Comparison of ENCODE assay signal across 27 cellular contexts in genomic region chr19:39356073-39356472, GRCh38. TPM values are rescaled to one million over a fixed set of nuclear protein-coding genes. Genes with fewer than 3 reads are reported as not detected.
"Had no signal": no experiment of that assay in that cellular context is flagged by ENCODE, and none has a peak within 500 bp of the region (broad histone marks: within the 10 kb centered on the region; RNA-seq: fewer than 3 reads in every experiment).

No MANE protein-coding gene starts in this region.

- H3K4me2 ChIP-seq: smooth muscle cell had no signal

- H3K4me3 ChIP-seq: breast epithelium, left ventricle myocardium inferior, lung, smooth muscle cell, thyroid gland, upper lobe of left lung had no signal

- H3K36me3 ChIP-seq: breast epithelium had no signal

- ATAC-seq: activated CD8-positive, alpha-beta T cell treated with anti-CD3 and anti-CD28 coated beads for 36 hours; activated naive CD8-positive, alpha-beta T cell treated with anti-CD3 and anti-CD28 coated beads, Interleukin-2, amount 50 U/mL, for 24 hours; T-cell had no signal

- H3K9me3 ChIP-seq: breast epithelium, left ventricle myocardium inferior, thyroid gland, upper lobe of left lung had no signal

- H3K9me3 Mint-ChIP-seq: activated B cell treated with CpG ODN at 0.5 μM for 24 hours; activated CD8-positive, alpha-beta T cell treated with anti-CD3 and anti-CD28 coated beads for 36 hours; activated naive CD8-positive, alpha-beta T cell treated with anti-CD3 and anti-CD28 coated beads, Interleukin-2, amount 50 U/mL, for 24 hours; activated T-helper 1 cell treated with anti-CD3 and anti-CD28 coated beads, Interleukin-12 subunit alpha, Interleukin-12 subunit beta, Interleukin-2, Interleukin-4 antibody, amounts not matched to agents 30 ng/mL and 10 ng/mL and 1 ng/mL, durations not matched to agents 14 hours and 24 hours and 36 hours; natural killer cell; T-cell; T-helper 2 cell treated with Interferon-gamma antibody and Interleukin-4, amounts not matched to agents 5 μg/mL and 100 μg/mL, for 36 hours had no signal

- DNase-seq: activated B cell treated with CpG ODN at 0.5 μM for 24 hours; activated CD4-positive, alpha-beta T cell treated with anti-CD3 and anti-CD28 coated beads, Interleukin-2, amount 50 U/mL, for 1 hour; activated CD8-positive, alpha-beta T cell treated with anti-CD3 and anti-CD28 coated beads for 36 hours; activated gamma-delta T cell; activated naive CD4-positive, alpha-beta T cell treated with anti-CD3 and anti-CD28 coated beads, Interleukin-2, amount 50 U/mL, for 16 hours; activated naive CD8-positive, alpha-beta T cell treated with anti-CD3 and anti-CD28 coated beads, Interleukin-2, amount 50 U/mL, for 24 hours; activated T-cell treated with anti-CD3 and anti-CD28 coated beads for 4 hours; central memory CD4-positive, alpha-beta T cell; dermis blood vessel endothelial cell; effector CD8-positive, alpha-beta T cell; left ventricle myocardium inferior; mesendoderm; natural killer cell; stimulated activated CD4-positive, alpha-beta T cell treated with anti-CD3 and anti-CD28 coated beads, Interleukin-1b, Interleukin-23, amount 100 ng/mL, for 48 hours; stimulated activated CD4-positive, alpha-beta T cell treated with anti-CD3 and anti-CD28 coated beads, Interleukin-4, amount 100 ng/mL, for 4 hours; stimulated activated CD8-positive, alpha-beta memory T cell treated with anti-CD3 and anti-CD28 coated beads, Interleukin-4, amount 100 ng/mL, for 48 hours; stimulated activated naive CD4-positive, alpha-beta T cell; T-cell; thyroid gland; upper lobe of left lung had no signal

- H3K27ac ChIP-seq: left ventricle myocardium inferior, thyroid gland, upper lobe of left lung had no signal

- H3K27me3 ChIP-seq: breast epithelium, thyroid gland, upper lobe of left lung had no signal

- H3K27ac Mint-ChIP-seq: activated B cell treated with CpG ODN at 0.5 μM for 24 hours; activated CD8-positive, alpha-beta T cell treated with anti-CD3 and anti-CD28 coated beads for 36 hours; activated naive CD8-positive, alpha-beta T cell treated with anti-CD3 and anti-CD28 coated beads, Interleukin-2, amount 50 U/mL, for 24 hours; activated T-helper 1 cell treated with anti-CD3 and anti-CD28 coated beads, Interleukin-12 subunit alpha, Interleukin-12 subunit beta, Interleukin-2, Interleukin-4 antibody, amounts not matched to agents 30 ng/mL and 10 ng/mL and 1 ng/mL, durations not matched to agents 14 hours and 24 hours and 36 hours; natural killer cell; T-cell; T-helper 2 cell treated with Interferon-gamma antibody and Interleukin-4, amounts not matched to agents 5 μg/mL and 100 μg/mL, for 36 hours had no signal

- H3K27me3 Mint-ChIP-seq: activated B cell treated with CpG ODN at 0.5 μM for 24 hours; activated CD8-positive, alpha-beta T cell treated with anti-CD3 and anti-CD28 coated beads for 36 hours; activated naive CD8-positive, alpha-beta T cell treated with anti-CD3 and anti-CD28 coated beads, Interleukin-2, amount 50 U/mL, for 24 hours; T-cell had no signal

- H3K4me1 ChIP-seq: breast epithelium, thyroid gland, upper lobe of left lung had no signal

- H3K4me3 Mint-ChIP-seq: activated B cell treated with CpG ODN at 0.5 μM for 24 hours; activated CD8-positive, alpha-beta T cell treated with anti-CD3 and anti-CD28 coated beads for 36 hours; activated naive CD8-positive, alpha-beta T cell treated with anti-CD3 and anti-CD28 coated beads, Interleukin-2, amount 50 U/mL, for 24 hours; activated T-helper 1 cell treated with anti-CD3 and anti-CD28 coated beads, Interleukin-12 subunit alpha, Interleukin-12 subunit beta, Interleukin-2, Interleukin-4 antibody, amounts not matched to agents 30 ng/mL and 10 ng/mL and 1 ng/mL, durations not matched to agents 14 hours and 24 hours and 36 hours; natural killer cell; T-cell; T-helper 2 cell treated with Interferon-gamma antibody and Interleukin-4, amounts not matched to agents 5 μg/mL and 100 μg/mL, for 36 hours had no signal

RNA-seq across cellular contexts. Expression of gene GMFG, which starts 20.2 kb away (rescaled TPM):
- total RNA-seq: epithelial cell of proximal tubule, renal cortical epithelial cell, smooth muscle cell had no signal
